Comparison of ENCODE assay signal across 18 cellular contexts in genomic region chr5:143188692-143189091, GRCh38.
A peak's percentile ranks its signal among the peaks of the same experiment; 100 is the strongest.
DNase-seq lines count a peak whose midpoint lies in the region; ATAC-seq, FAIRE-seq and TF ChIP-seq lines count a peak whose summit lies in the region.
"Had no signal": no experiment of that assay in that cellular context is flagged by ENCODE, and none has a peak within 500 bp of the region (broad histone marks: within the 10 kb centered on the region; RNA-seq: fewer than 3 reads in every experiment).

No MANE protein-coding gene starts in this region.

- CTCF ChIA-PET in activated CD4-positive, alpha-beta T cell treated with anti-CD3 and anti-CD28 coated beads for 36 hours (lab: Charles Lee), result interaction anchor here (0.6 to 1.8 kb wide), 8 partner anchors 11 to 637 kb away, joined by 3 to 4 read pairs (median 3); no protein-coding TSS in a partner anchor
- CTCF ChIA-PET in K562 (lab: Yijun Ruan, JAX; ENCODE audit: low intra/inter-chr PET ratio), result no interaction called here

- no peaks in the 10 kb centered on the region for H3K27me3 Mint-ChIP-seq in activated CD4-positive, alpha-beta T cell treated with anti-CD3 and anti-CD28 coated beads for 36 hours

- H3K9me1 ChIP-seq in K562 (ENCODE audit: control insufficient read depth, insufficient read depth, low read length), result no peaks in the 10 kb centered on the region

- peak overlapping the region; percentile 42; the same call in 1 of the 2 replicates for H2AFZ ChIP-seq in K562 (ENCODE audit: low read depth, low read length)
- H2AFZ ChIP-seq: PC-9 had no signal

- no TSS peak for BruUV-seq in K562 (replicated peaks; lab: Mats Ljungman, UMichigan)

- peaks cover 11% of the 10 kb centered on the region for H3K9me3 Mint-ChIP-seq in activated CD4-positive, alpha-beta T cell treated with anti-CD3 and anti-CD28 coated beads for 36 hours (ENCODE audit: low read depth)

- POLR2A ChIA-PET in activated CD4-positive, alpha-beta T cell treated with anti-CD3 and anti-CD28 coated beads for 36 hours (lab: Charles Lee), result no interaction called here
- POLR2A ChIA-PET in K562 (lab: Yijun Ruan, JAX), result interaction anchor here (0.5 to 1.1 kb wide), 4 partner anchors 16 to 462 kb away, joined by 3 read pairs; no protein-coding TSS in a partner anchor

- no peak for TF ChIP-seq RAD21 in K562 (CRISPR knock-in tag; conservative IDR thresholded peaks at IDR 0.05 in 1 of 2, IDR thresholded peaks at IDR 0.05 in 1 of 2)

- TF ChIP-seq POLR2A in K562 (conservative IDR thresholded peaks at IDR 0.05), result no peak

- in situ Hi-C loops in GM13976 (cut with MboI; ENCODE audit: low sequenced_read_pairs, unreplicated experiment) (loop anchor here (10.0 kb wide), 1 partner anchor 164 kb away; no protein-coding TSS in a partner anchor), K562 (cut with MboI) (no loop called here)

- 36% methylated on average over 3 of the region's 3 CpGs for WGBS in K562 (ENCODE audit: insufficient coverage, low coverage, missing lambda C conversion rate)

- H3K4me1 Mint-ChIP-seq in activated CD4-positive, alpha-beta T cell treated with anti-CD3 and anti-CD28 coated beads for 36 hours, result peaks cover 39% of the 10 kb centered on the region

- peak; percentile 67 for ATAC-seq in activated CD4-positive, alpha-beta T cell treated with anti-CD3 and anti-CD28 coated beads for 36 hours
- ATAC-seq in HG02870 (IDR thresholded peaks at IDR 0.05; ENCODE audit: unreplicated experiment) (peak; percentile 30), K562 (no peak), GM21528 (IDR thresholded peaks at IDR 0.05; ENCODE audit: low FRiP score, unreplicated experiment) (no peak), sciatic nerve (no peak)
- ATAC-seq: HCT116 had no signal

- TF ChIP-seq EP300 in K562 (IDR thresholded peaks at IDR 0.05; ENCODE audit: low read length), result no peak

- H3K27ac Mint-ChIP-seq in activated CD4-positive, alpha-beta T cell treated with anti-CD3 and anti-CD28 coated beads for 36 hours, result peak overlapping the region; percentile 71

- no peaks in the 10 kb centered on the region for H4K20me1 ChIP-seq in K562 (replicated peaks; ENCODE audit: control insufficient read depth, insufficient read depth, low read length)
- H4K20me1 ChIP-seq: BLaER1 had no signal

- no peak for FAIRE-seq in K562 (lab: Jason Lieb, UNC)

- H3K9me3 ChIP-seq in K562 (replicated peaks; ENCODE audit: control insufficient read depth, insufficient read depth, low read depth, low read length) (no peaks in the 10 kb centered on the region), tibial artery (no peaks in the 10 kb centered on the region)

- H3K36me3 ChIP-seq in K562 (ENCODE audit: control insufficient read depth, insufficient read depth, low read length), result no peaks in the 10 kb centered on the region
- peaks cover 0 to 6% (median 0%) of the 10 kb centered on the region in 3 donors for H3K36me3 ChIP-seq in tibial artery
- H3K36me3 ChIP-seq: BLaER1, MG63 had no signal

- H3K4me2 ChIP-seq in K562 (ENCODE audit: insufficient read depth, low read length), result no peak overlapping the region
- H3K4me2 ChIP-seq: BLaER1, PC-9 had no signal

- no peak overlapping the region for H3K4me3 Mint-ChIP-seq in activated CD4-positive, alpha-beta T cell treated with anti-CD3 and anti-CD28 coated beads for 36 hours

- intact Hi-C loops in activated CD4-positive, alpha-beta T cell treated with anti-CD3 and anti-CD28 coated beads for 36 hours (cut with DNase I, micrococcal nuclease), result loop anchor here (2.0 to 10.0 kb wide), 3 partner anchors 132 to 996 kb away; no protein-coding TSS in a partner anchor
- intact Hi-C loops in K562 (cut with micrococcal nuclease), result no loop called here
- intact Hi-C loops in tibial artery (cut with DNase I; ENCODE audit: low total_unique reads), result no loop called here
- intact Hi-C loops in sciatic nerve (cut with DNase I), result no loop called here

- H3K4me3 ChIP-seq in K562 (no peak overlapping the region), tibial artery (no peak overlapping the region)
- H3K4me3 ChIP-seq: BLaER1, MG63, PC-9 had no signal

- no peak for DNase-seq in activated CD4-positive, alpha-beta T cell treated with anti-CD3 and anti-CD28 coated beads for 36 hours
- no peak for DNase-seq in activated CD4-positive, alpha-beta T cell treated with anti-CD3 and anti-CD28 coated beads, Interleukin-2, amount 50 U/mL, for 1 hour
- DNase-seq in GM13976 (ENCODE audit: low spot score), result peak; percentile 19
- DNase-seq in K562 (ENCODE audit: extremely low read depth in 1 of 4, low spot score in 3 of 4), result no peak
- DNase-seq in tibial artery, result no peak
- DNase-seq in sciatic nerve (ENCODE audit: low spot score), result no peak
- DNase-seq: COR-L47, KBM-7, MG63, NCI-H1105 treated with DMSO at 0.1 percent for 48 hours, NCI-H187, NCI-H446, PC-9 had no signal

- no peak overlapping the region for H3K27ac ChIP-seq in K562 (ENCODE audit: extremely low read depth, low read depth, low read length)
- H3K27ac ChIP-seq in tibial artery, result no peak overlapping the region
- H3K27ac ChIP-seq: 22Rv1, BLaER1, PC-9 had no signal

- H3K27me3 ChIP-seq in K562 (ENCODE audit: control insufficient read depth in 2 of 2, insufficient read depth in 2 of 2, low read length in 2 of 2) (no peaks in the 10 kb centered on the region), tibial artery (no peaks in the 10 kb centered on the region)
- H3K27me3 ChIP-seq: BLaER1, MG63 had no signal

- H3K9ac ChIP-seq in K562 (ENCODE audit: insufficient read depth in 1 of 2, low read depth in 2 of 2, low read length in 2 of 2), result no peak overlapping the region
- H3K9ac ChIP-seq: BLaER1 had no signal

- TF ChIP-seq CTCF in GM13976 (IDR thresholded peaks at IDR 0.05; ENCODE audit: borderline replicate concordance, control extremely low read depth, extremely low read depth, insufficient read depth, missing control alignments) (no peak), K562 (IDR thresholded peaks at IDR 0.05 in 2 of 3, conservative IDR thresholded peaks at IDR 0.05 in 1 of 3; ENCODE audit: insufficient read depth in 2 of 3, low read depth in 1 of 3, low read length in 3 of 3) (no peak), tibial artery (IDR thresholded peaks at IDR 0.05) (no peak)

- no peaks in the 10 kb centered on the region for H3K79me2 ChIP-seq in K562 (ENCODE audit: control insufficient read depth, insufficient read depth, low read length)

- H3K4me1 ChIP-seq in K562 (replicated peaks in 1 of 2; ENCODE audit: control insufficient read depth in 2 of 2, insufficient read depth in 2 of 2, low read length in 2 of 2) (peaks cover 0 to 14% of the 10 kb centered on the region in 2 experiments; a peak in 4 of 5 replicates), tibial artery (peaks cover 0 to 19% (median 5%) of the 10 kb centered on the region in 4 donors)

- peaks cover 13% of the 10 kb centered on the region for H3K36me3 Mint-ChIP-seq in activated CD4-positive, alpha-beta T cell treated with anti-CD3 and anti-CD28 coated beads for 36 hours (ENCODE audit: low read depth)

TF ChIP-seq in K562, 482 proteins besides CTCF, POLR2A, EP300 and RAD21 (continues in another document):
- TF ChIP-seq ELF1 (tag; IDR thresholded peaks at IDR 0.05) (no peak), NR3C1 (CRISPR knock-in tag; IDR thresholded peaks at IDR 0.05) (no peak), ZMIZ1 (IDR thresholded peaks at IDR 0.05; ENCODE audit: low read depth in 2 of 2, low read length in 2 of 2) (no peak), ZNF165 (CRISPR knock-in tag; IDR thresholded peaks at IDR 0.05; ENCODE audit: borderline replicate concordance) (no peak), MXD1 (CRISPR knock-in tag; IDR thresholded peaks at IDR 0.05; ENCODE audit: borderline replicate concordance, poor library complexity, severe bottlenecking) (no peak), ILK (tag; IDR thresholded peaks at IDR 0.05; ENCODE audit: borderline replicate concordance, low read depth) (no peak), ZFP91 (CRISPR knock-in tag; IDR thresholded peaks at IDR 0.05) (no peak)

Comparison
In these comparisons a context has a peak if more than half of its experiments do, and no peak if none do; other contexts are left out.
1. ATAC-seq: peak in activated CD4-positive, alpha-beta T cell treated with anti-CD3 and anti-CD28 coated beads for 36 hours (single experiment) and HG02870 (single experiment); none in K562 (single experiment), GM21528 (single experiment) and sciatic nerve (single experiment).
2. intact Hi-C loops: an anchor here in activated CD4-positive, alpha-beta T cell treated with anti-CD3 and anti-CD28 coated beads for 36 hours (2.0 to 10.0 kb wide); none called in K562, tibial artery and sciatic nerve.